ENCODE assay signal across 8 cellular contexts in genomic region chr11:95728790-95729189, GRCh38.
"Had no signal": no experiment of that assay in that cellular context is flagged by ENCODE, and none has a peak within 500 bp of the region (broad histone marks: within the 10 kb centered on the region; RNA-seq: fewer than 3 reads in every experiment).

No MANE protein-coding gene starts in this region.

- FAIRE-seq: G401.6, GM12878, GM12891, GM12892, GM18507, GM19239 had no signal

- H3K4me3 ChIP-seq: GM12878 had no signal

- DNase-seq: GDM1, GF-D8 had no signal

- ATAC-seq: GM12878 had no signal
